ENCODE assay signal across 8 cellular contexts in the genomic region with DNA sequence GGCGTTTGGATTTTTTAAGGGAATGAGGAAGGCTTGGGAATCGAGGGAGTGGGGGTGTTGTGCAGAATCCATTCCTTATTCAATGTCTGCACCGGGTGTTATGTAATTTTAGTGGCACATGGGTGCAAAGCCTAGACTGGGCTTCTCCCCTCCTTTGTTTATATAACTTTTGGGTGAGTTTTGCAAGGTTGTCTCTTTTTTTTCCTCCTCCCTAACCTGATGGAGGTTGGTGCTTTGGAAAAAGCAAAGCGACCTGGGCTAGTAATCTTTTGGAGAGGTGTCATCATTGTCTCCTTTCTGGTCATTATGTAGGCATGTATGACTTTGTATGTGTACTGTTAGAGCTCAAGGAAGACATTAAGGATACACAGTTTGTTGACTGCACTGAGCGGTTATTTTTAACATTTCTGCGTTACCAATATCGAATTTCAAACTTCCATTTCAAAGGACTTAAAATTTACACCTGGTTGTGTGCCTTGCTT. TPM values are rescaled to one million over a fixed set of nuclear protein-coding genes. Genes with fewer than 3 reads are reported as not detected.
DNase-seq lines count a peak whose midpoint lies in the region; ATAC-seq, FAIRE-seq and TF ChIP-seq lines count a peak whose summit lies in the region.

No MANE protein-coding gene starts in this region.

- H3K4me1 ChIP-seq in esophagus (ENCODE audit: control insufficient read depth in 2 of 2, insufficient read depth in 2 of 2, low read length in 1 of 2): peaks cover 2 to 3% of the 10 kb centered on the region in 2 donors

- H3K36me3 ChIP-seq in SK-N-MC (ENCODE audit: insufficient read depth, low read length) (no peaks in the 10 kb centered on the region), esophagus (ENCODE audit: control insufficient read depth in 2 of 2, insufficient read depth in 2 of 2, low read length in 1 of 2) (no peaks in the 10 kb centered on the region)

- no peaks in the 10 kb centered on the region for H3K27me3 ChIP-seq in esophagus (ENCODE audit: control insufficient read depth in 1 of 2, insufficient read depth in 2 of 2, low read length in 2 of 2)

- no peak for DNase-seq in GM12892 (ENCODE audit: insufficient read length)
- DNase-seq in SK-N-MC (ENCODE audit: low read depth, low spot score): no peak
- peak; percentile 53 for DNase-seq in pons (ENCODE audit: low spot score)
- DNase-seq in NOMO-1 (lab: John Stamatoyannopoulos, UW; ENCODE audit: unreplicated experiment in 2 of 2): no peak
- no peak for DNase-seq in NCI-H2029 treated with DMSO at 0.1 percent for 48 hours (lab: John Stamatoyannopoulos, UW)

- H3K27ac ChIP-seq in SK-N-MC (no peak overlapping the region; the same call in 1 of the 2 replicates), esophagus (ENCODE audit: low read depth in 2 of 2, low read length in 1 of 2) (peak overlapping the region; percentile 98 to 99)

- FAIRE-seq in GM12892 (lab: Jason Lieb, UNC): peak; percentile 74

- H3K9me3 ChIP-seq in SK-N-MC (ENCODE audit: low read depth, low read length) (no peaks in the 10 kb centered on the region), esophagus (ENCODE audit: control insufficient read depth in 2 of 2, insufficient read depth in 1 of 2, low read depth in 1 of 2, low read length in 1 of 2) (no peaks in the 10 kb centered on the region)

- TF ChIP-seq POLR2A in GM12892 (IDR thresholded peaks at IDR 0.05; ENCODE audit: low read depth, low read length): no peak

- H3K9ac ChIP-seq in SK-N-MC (ENCODE audit: insufficient read length): peak overlapping the region; percentile 80

- ATAC-seq in HG03342 (IDR thresholded peaks at IDR 0.05; ENCODE audit: unreplicated experiment) (no peak), GM21526 (IDR thresholded peaks at IDR 0.05; ENCODE audit: low FRiP score, unreplicated experiment) (no peak)

- 2 to 6% methylated on average over 7 of the region's 7 CpGs for WGBS in esophagus, 2 donors

- H3K4me3 ChIP-seq in SK-N-MC (peak overlapping the region; percentile 97), esophagus (ENCODE audit: low read depth in 1 of 2, low read length in 2 of 2) (peak overlapping the region; percentile 74 to 92)

RNA-seq across cellular contexts. Expression of a gene that starts 3.1 kb away (rescaled TPM):
- polyA plus RNA-seq in GM12892 (2012; ENCODE audit: missing spikeins): 197 TPM
- 10 to 100 TPM; 18.6 to 28.0 TPM for polyA plus RNA-seq in esophagus
